Comparison of ENCODE assay signal across 1 cellular context in the genomic region with DNA sequence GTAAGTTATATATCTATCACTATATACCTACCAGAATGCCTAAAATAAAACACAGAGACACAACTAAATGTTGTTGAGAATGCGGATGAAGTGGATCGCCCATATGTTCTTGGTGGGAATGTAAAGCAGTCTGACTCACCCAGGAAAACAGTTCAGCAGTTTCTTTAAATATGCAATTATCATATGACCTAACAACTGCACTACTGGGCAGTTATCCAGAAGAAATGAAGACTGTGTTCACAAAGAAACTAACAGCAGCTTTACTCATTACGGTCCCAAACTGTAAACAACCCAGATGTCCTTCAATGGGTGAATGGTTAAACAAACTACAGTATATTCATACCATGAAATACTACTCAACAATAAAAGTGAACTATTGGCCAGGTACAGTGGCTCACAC.
TF ChIP-seq lines count a peak whose summit lies in the region.

No MANE protein-coding gene starts in this region.

TF ChIP-seq in HEK293, 187 proteins besides CTCF, POLR2A, EP300 and RAD21 (continued from another document):
- TF ChIP-seq ZNF175 (tag by site-specific recombination; IDR thresholded peaks at IDR 0.05) (no peak), ZSCAN30 (tag by site-specific recombination; IDR thresholded peaks at IDR 0.05) (no peak), SETDB1 (IDR thresholded peaks at IDR 0.05; ENCODE audit: insufficient read length, low read length) (peak; percentile 24)
